ENCODE assay signal across 1 cellular context in the genomic region with DNA sequence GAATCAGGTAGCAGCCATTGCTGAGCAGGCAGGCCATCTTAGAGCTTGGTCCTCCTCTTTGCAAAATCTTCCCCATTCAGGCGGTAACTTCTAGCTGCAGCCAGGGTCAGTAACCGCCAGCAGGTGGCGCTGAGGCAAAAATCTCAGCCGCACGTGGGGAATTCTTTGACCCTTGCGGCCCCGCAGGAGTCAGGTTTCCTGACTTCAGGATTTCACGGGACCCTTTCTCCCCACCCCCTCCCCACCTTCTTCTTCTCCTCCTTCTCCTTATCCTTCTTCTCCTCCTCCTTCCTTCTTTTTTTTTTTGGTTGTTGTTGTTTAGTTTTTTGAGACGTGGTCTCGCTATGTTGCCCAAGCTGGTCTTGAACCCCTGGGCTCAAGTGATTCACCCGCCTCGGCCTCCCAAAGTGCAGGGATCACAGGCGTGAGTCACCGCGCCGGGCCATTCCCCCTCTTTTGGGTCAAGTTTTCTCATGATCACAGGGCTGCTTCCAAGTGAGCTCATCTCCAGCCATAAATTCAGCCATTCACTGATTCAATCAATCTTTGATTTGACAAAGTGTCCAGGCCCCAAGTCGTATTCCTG.
TF ChIP-seq lines count a peak whose summit lies in the region.

No MANE protein-coding gene starts in this region.

TF ChIP-seq in IMR-90, 13 proteins besides CTCF, POLR2A, EP300 and RAD21 (continued from another document):
- no peak; the same call in 1 of the 2 replicates for TF ChIP-seq MAZ (IDR thresholded peaks at IDR 0.05; ENCODE audit: borderline replicate concordance, low read depth, low read length)
- peak; percentile 57 for TF ChIP-seq SMC3 (IDR thresholded peaks at IDR 0.05; ENCODE audit: low read depth, low read length)
- no peak for TF ChIP-seq NFE2L2 (IDR thresholded peaks at IDR 0.05; ENCODE audit: low read depth, low read length)
- TF ChIP-seq RFX5 (IDR thresholded peaks at IDR 0.05; ENCODE audit: low read depth, low read length) = no peak
- TF ChIP-seq FOS (IDR thresholded peaks at IDR 0.05; ENCODE audit: low read depth, low read length) = peak; percentile 50
- no peak for TF ChIP-seq CEBPB (IDR thresholded peaks at IDR 0.05; ENCODE audit: low read depth, low read length)
- TF ChIP-seq MAFK (IDR thresholded peaks at IDR 0.05; ENCODE audit: low read depth, low read length) = no peak
- TF ChIP-seq RCOR1 (IDR thresholded peaks at IDR 0.05; ENCODE audit: insufficient replicate concordance, low read length) = peak; percentile 12
- TF ChIP-seq BHLHE40 (IDR thresholded peaks at IDR 0.05; ENCODE audit: low read depth, low read length) = peak; percentile 89
- TF ChIP-seq, protein P1, sequence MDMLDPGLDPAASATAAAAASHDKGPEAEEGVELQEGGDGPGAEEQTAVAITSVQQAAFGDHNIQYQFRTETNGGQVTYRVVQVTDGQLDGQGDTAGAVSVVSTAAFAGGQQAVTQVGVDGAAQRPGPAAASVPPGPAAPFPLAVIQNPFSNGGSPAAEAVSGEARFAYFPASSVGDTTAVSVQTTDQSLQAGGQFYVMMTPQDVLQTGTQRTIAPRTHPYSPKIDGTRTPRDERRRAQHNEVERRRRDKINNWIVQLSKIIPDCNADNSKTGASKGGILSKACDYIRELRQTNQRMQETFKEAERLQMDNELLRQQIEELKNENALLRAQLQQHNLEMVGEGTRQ (IDR thresholded peaks at IDR 0.05; ENCODE audit: low read depth, low read length) = peak; percentile 59
- no peak for TF ChIP-seq CHD1 (IDR thresholded peaks at IDR 0.05; ENCODE audit: low read depth, low read length)
